ENCODE assay signal across 14 cellular contexts in the genomic region with DNA sequence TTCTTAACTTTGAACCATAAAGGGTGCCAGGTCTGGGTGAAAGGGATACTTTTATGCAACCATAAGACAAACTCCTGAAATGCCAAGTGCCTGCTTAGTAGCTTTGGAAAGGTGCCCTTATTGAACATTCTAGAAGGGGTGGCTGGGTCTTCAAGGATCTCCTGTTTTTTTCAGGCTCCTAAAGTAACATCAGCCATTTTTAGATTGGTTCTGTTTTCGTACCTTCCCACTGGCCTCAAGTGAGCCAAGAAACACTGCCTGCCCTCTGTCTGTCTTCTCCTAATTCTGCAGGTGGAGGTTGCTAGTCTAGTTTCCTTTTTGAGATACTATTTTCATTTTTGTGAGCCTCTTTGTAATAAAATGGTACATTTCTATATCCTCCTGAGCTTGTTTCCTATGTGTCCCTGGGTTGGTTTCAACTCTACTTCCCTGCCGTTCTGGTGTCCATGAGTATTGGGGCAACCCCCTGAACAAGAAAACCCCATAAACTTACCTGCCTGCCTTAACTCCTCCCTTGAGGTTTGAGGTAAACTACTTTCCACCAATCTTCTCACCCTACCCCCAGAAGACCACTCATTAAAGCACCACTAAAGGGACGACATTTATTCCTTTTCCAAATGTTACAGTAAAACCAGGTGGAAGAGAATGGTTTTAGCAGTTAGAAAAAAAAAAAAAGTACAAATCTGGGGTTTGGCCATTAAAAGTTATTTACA. TPM values are rescaled to one million over a fixed set of nuclear protein-coding genes. Genes with fewer than 3 reads are reported as not detected.
DNase-seq lines count a peak whose midpoint lies in the region; ATAC-seq and TF ChIP-seq lines count a peak whose summit lies in the region.
"Had no signal": no experiment of that assay in that cellular context is flagged by ENCODE, and none has a peak within 500 bp of the region (broad histone marks: within the 10 kb centered on the region; RNA-seq: fewer than 3 reads in every experiment).

No MANE protein-coding gene starts in this region.

- H3K36me3 ChIP-seq in CD8-positive, alpha-beta T cell (ENCODE audit: insufficient read depth, low read length): peaks cover 38% of the 10 kb centered on the region
- H3K36me3 ChIP-seq in HUES48 (ENCODE audit: control insufficient read depth, insufficient read depth, low read length): peaks cover 64% of the 10 kb centered on the region
- H3K36me3 ChIP-seq in breast epithelium: peaks cover 5% of the 10 kb centered on the region

- H3K27ac ChIP-seq in CD8-positive, alpha-beta T cell (ENCODE audit: low read depth, low read length): no peak overlapping the region
- peak overlapping the region; percentile 2 for H3K27ac ChIP-seq in HUES48 (ENCODE audit: low read depth, low read length)
- H3K27ac ChIP-seq in breast epithelium: peak overlapping the region; percentile 62 to 89
- H3K27ac ChIP-seq: body of pancreas had no signal

- H3K4me1 ChIP-seq in CD8-positive, alpha-beta T cell (ENCODE audit: insufficient read depth, low read length): peaks cover 27% of the 10 kb centered on the region
- H3K4me1 ChIP-seq in HUES48 (ENCODE audit: control insufficient read depth, insufficient read depth, low read length) (peaks cover 37% of the 10 kb centered on the region), breast epithelium (peaks cover 17 to 26% of the 10 kb centered on the region in 2 donors)

- H3K9me3 Mint-ChIP-seq in CD8-positive, alpha-beta T cell: no peaks in the 10 kb centered on the region
- no peaks in the 10 kb centered on the region for H3K9me3 Mint-ChIP-seq in neural crest cell

- ATAC-seq in CD8-positive, alpha-beta T cell: no peak
- no peak for ATAC-seq in GM18907 (IDR thresholded peaks at IDR 0.05; ENCODE audit: unreplicated experiment)
- ATAC-seq: body of pancreas, Right ventricle myocardium inferior had no signal

- no peak overlapping the region for H3K4me3 ChIP-seq in CD8-positive, alpha-beta T cell (ENCODE audit: low read depth, low read length)
- H3K4me3 ChIP-seq in HUES48 (ENCODE audit: low read depth, low read length): 0 out of 2 replicates have a peak overlapping the region, but pooled peaks have one; percentile 68
- H3K4me3 ChIP-seq in breast epithelium: no peak overlapping the region
- H3K4me3 ChIP-seq: body of pancreas had no signal

- CTCF ChIA-PET in CD8-positive, alpha-beta T cell (lab: Charles Lee): interaction anchor here (1.0 to 3.0 kb wide), 9 partner anchors 11 to 118 kb away, joined by 3 to 21 read pairs (median 5); no protein-coding TSS in a partner anchor

- no peaks in the 10 kb centered on the region for H3K27me3 ChIP-seq in CD8-positive, alpha-beta T cell (ENCODE audit: insufficient read depth, low read length)
- H3K27me3 ChIP-seq in HUES48 (ENCODE audit: control insufficient read depth, insufficient read depth, low read length) (0 out of 2 replicates have a peak, but pooled peaks cover 4% of the 10 kb centered on the region), breast epithelium (no peaks in the 10 kb centered on the region)
- H3K27me3 ChIP-seq: body of pancreas had no signal

- TF ChIP-seq CTCF in CD8-positive, alpha-beta T cell (IDR thresholded peaks at IDR 0.05): no peak
- TF ChIP-seq CTCF in breast epithelium (IDR thresholded peaks at IDR 0.05): no peak
- no peak for TF ChIP-seq CTCF in neural crest cell (conservative IDR thresholded peaks at IDR 0.05)

- H3K9ac ChIP-seq in HUES48 (ENCODE audit: low read depth, low read length): no peak overlapping the region

- H3K4me1 Mint-ChIP-seq in CD8-positive, alpha-beta T cell (ENCODE audit: low read depth): peaks cover 33% of the 10 kb centered on the region
- peaks cover 48% of the 10 kb centered on the region for H3K4me1 Mint-ChIP-seq in neural crest cell

- peaks cover 54% of the 10 kb centered on the region for H3K36me3 Mint-ChIP-seq in CD8-positive, alpha-beta T cell
- H3K36me3 Mint-ChIP-seq in neural crest cell (ENCODE audit: low read depth): peaks cover 47% of the 10 kb centered on the region

- TF ChIP-seq POLR2A in breast epithelium (IDR thresholded peaks at IDR 0.05): no peak

- H3K4me3 Mint-ChIP-seq in CD8-positive, alpha-beta T cell: peak overlapping the region; percentile 57
- peak overlapping the region; percentile 99 for H3K4me3 Mint-ChIP-seq in neural crest cell

- H3K9me3 ChIP-seq in CD8-positive, alpha-beta T cell (ENCODE audit: low read length): no peaks in the 10 kb centered on the region
- no peaks in the 10 kb centered on the region for H3K9me3 ChIP-seq in HUES48 (ENCODE audit: control insufficient read depth, insufficient read depth, low read length)
- H3K9me3 ChIP-seq in breast epithelium: no peaks in the 10 kb centered on the region
- H3K9me3 ChIP-seq: body of pancreas had no signal

- intact Hi-C loops in CD8-positive, alpha-beta T cell (cut with DNase I, micrococcal nuclease): no loop called here
- intact Hi-C loops in breast epithelium (cut with DNase I; ENCODE audit: low total_unique reads): no loop called here

- no peaks in the 10 kb centered on the region for H3K27me3 Mint-ChIP-seq in CD8-positive, alpha-beta T cell (ENCODE audit: low read depth)
- peaks cover 37% of the 10 kb centered on the region for H3K27me3 Mint-ChIP-seq in neural crest cell (ENCODE audit: low read depth)

- peak overlapping the region; percentile 50 for H3K27ac Mint-ChIP-seq in CD8-positive, alpha-beta T cell
- no peak overlapping the region for H3K27ac Mint-ChIP-seq in neural crest cell (ENCODE audit: unreplicated experiment)

- POLR2A ChIA-PET in CD8-positive, alpha-beta T cell (lab: Charles Lee): interaction anchor here (1.2 to 1.6 kb wide), 4 partner anchors 12 to 93 kb away, joined by 3 to 5 read pairs (median 4); no protein-coding TSS in a partner anchor

- no peak for DNase-seq in CD8-positive, alpha-beta T cell
- DNase-seq in breast epithelium (ENCODE audit: low spot score in 2 of 2) (no peak), neural crest cell (ENCODE audit: low read depth, low spot score) (no peak), DMS79 treated with DMSO at 0.1 percent for 48 hours (lab: John Stamatoyannopoulos, UW) (no peak), NCI-H774 (lab: John Stamatoyannopoulos, UW) (no peak), NCI-H146 treated with DMSO at 0.1 percent for 48 hours (lab: John Stamatoyannopoulos, UW; ENCODE audit: unreplicated experiment) (no peak)
- DNase-seq: activated CD4-positive, alpha-beta T cell treated with anti-CD3 and anti-CD28 coated beads, Interleukin-2, amount 50 U/mL, for 1 hour; body of pancreas; foreskin fibroblast; small intestine had no signal

RNA-seq across cellular contexts. Expression of a gene that starts 2.6 kb away (rescaled TPM):
- 10 to 100 TPM; 30.5 to 30.7 TPM for total RNA-seq in CD8-positive, alpha-beta T cell
- total RNA-seq in breast epithelium: 10 to 100 TPM; 33.4 to 82.8 (median 47.9) TPM
- 943 and 952 TPM in 2 replicates for total RNA-seq in neural crest cell

RNA-seq across cellular contexts. Expression of a gene that starts 28.9 kb away (rescaled TPM):
- total RNA-seq in CD8-positive, alpha-beta T cell: 10 to 100 TPM; 29.9 to 36.0 TPM
- 10 to 100 TPM in 2 of 3 donors, 1 to 10 TPM in 1; 8.8 to 15.8 (median 10.2) TPM for total RNA-seq in breast epithelium
- total RNA-seq in neural crest cell: 7.1 and 7.7 TPM in 2 replicates

RNA-seq across cellular contexts. Expression of a gene that starts 28.9 kb away (rescaled TPM):
- under 1 TPM; 0.22 to 0.42 TPM for total RNA-seq in CD8-positive, alpha-beta T cell
- total RNA-seq in breast epithelium: 1 to 10 TPM; 1.4 to 3.9 (median 3.4) TPM
- total RNA-seq in neural crest cell: 2.2 and 2.7 TPM in 2 replicates
- total RNA-seq: lung microvascular endothelial cell had no signal

RNA-seq across cellular contexts. Expression of a gene that starts 41.5 kb away (rescaled TPM):
- 10 to 100 TPM; 57.8 to 61.4 TPM for total RNA-seq in CD8-positive, alpha-beta T cell
- total RNA-seq in breast epithelium (10 to 100 TPM; 31.8 to 87.5 (median 87.4) TPM), neural crest cell (128 and 130 TPM in 2 replicates)

Comparison
In these comparisons a context has a peak if more than half of its experiments do, and no peak if none do; other contexts are left out.
1. RNA of a gene that starts 2.6 kb away (total RNA-seq): 943 to 952 TPM in neural crest cell; 33.4 to 82.8 TPM in breast epithelium and 30.5 to 30.7 TPM in CD8-positive, alpha-beta T cell; every median in the first group is over 10 times any median in the second.